8 cellular contexts compared by ENCODE assay signal in the genomic region with DNA sequence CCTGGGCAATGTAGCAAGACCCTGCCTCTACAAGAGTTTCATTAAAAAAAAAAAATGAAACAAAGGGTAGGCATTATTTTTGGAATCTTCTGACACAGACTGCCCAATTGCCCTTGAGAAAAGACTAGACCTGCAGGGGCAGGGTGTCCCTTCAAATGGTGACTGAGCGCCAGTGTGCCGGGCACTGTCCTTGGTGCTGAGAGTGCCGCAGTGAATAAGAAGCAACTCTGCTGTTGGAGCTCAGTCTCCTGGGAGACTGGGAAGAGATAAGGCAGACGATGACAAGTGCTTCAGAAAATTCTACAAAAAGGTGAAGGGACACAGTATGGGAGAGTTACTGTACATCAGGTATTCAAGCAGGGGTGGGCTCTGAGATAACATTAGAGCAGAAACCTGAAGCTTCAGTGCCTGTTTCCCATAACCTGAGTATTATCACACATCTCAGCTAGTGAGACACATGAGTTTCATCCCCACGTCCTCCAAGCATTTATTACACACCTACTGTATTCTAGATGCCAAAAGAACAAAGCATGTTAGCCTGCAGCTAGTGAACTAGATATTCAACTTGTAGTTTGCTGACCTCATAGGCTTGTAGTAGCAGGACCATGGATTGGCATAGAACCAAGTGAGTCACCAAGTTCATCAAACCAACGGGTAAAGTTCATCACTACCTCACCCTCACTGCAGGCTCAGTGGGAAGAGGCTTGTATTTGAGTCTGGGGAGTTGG. TPM values are rescaled to one million over a fixed set of nuclear protein-coding genes. Genes with fewer than 3 reads are reported as not detected.
DNase-seq lines count a peak whose midpoint lies in the region; ATAC-seq and TF ChIP-seq lines count a peak whose summit lies in the region.

No MANE protein-coding gene starts in this region.

- H3F3A ChIP-seq in PC-9 (ENCODE audit: insufficient read depth, low read depth) = no peaks in the 10 kb centered on the region; the same call in 1 of the 2 replicates

- H3K79me2 ChIP-seq in PC-9 (ENCODE audit: low read depth) = no peaks in the 10 kb centered on the region

- POLR2A ChIA-PET in PC-9 (lab: Charles Lee; ENCODE audit: unreplicated experiment) = no interaction called here

- H3K4me3 Mint-ChIP-seq in activated CD8-positive, alpha-beta memory T cell treated with anti-CD3 and anti-CD28 coated beads, Interleukin-2, amount 10 ng/mL, durations not matched to agents 7 days and 5 days = no peak overlapping the region
- no peak overlapping the region for H3K4me3 Mint-ChIP-seq in endothelial cell (ENCODE audit: unreplicated experiment)
- H3K4me3 Mint-ChIP-seq in stimulated activated memory B cell treated with anti-CD40 and anti-IgM and Interleukin-4, amounts not matched to agents 10 μg/mL and 1 μg/mL and 100 μg/mL, for 72 hours = no peak overlapping the region

- H3K27me3 ChIP-seq in PC-9 (ENCODE audit: insufficient read depth, low read depth) = peaks cover 6% of the 10 kb centered on the region; the same call in 1 of the 2 replicates

- no peak overlapping the region for H3K27ac Mint-ChIP-seq in activated CD8-positive, alpha-beta memory T cell treated with anti-CD3 and anti-CD28 coated beads, Interleukin-2, amount 10 ng/mL, durations not matched to agents 7 days and 5 days
- no peak overlapping the region for H3K27ac Mint-ChIP-seq in endothelial cell (ENCODE audit: unreplicated experiment)
- no peak overlapping the region for H3K27ac Mint-ChIP-seq in stimulated activated memory B cell treated with anti-CD40 and anti-IgM and Interleukin-4, amounts not matched to agents 10 μg/mL and 1 μg/mL and 100 μg/mL, for 72 hours

- peaks cover 30% of the 10 kb centered on the region for H3K27me3 Mint-ChIP-seq in activated CD8-positive, alpha-beta memory T cell treated with anti-CD3 and anti-CD28 coated beads, Interleukin-2, amount 10 ng/mL, durations not matched to agents 7 days and 5 days
- peaks cover 2% of the 10 kb centered on the region for H3K27me3 Mint-ChIP-seq in endothelial cell (ENCODE audit: unreplicated experiment)
- peaks cover 9% of the 10 kb centered on the region for H3K27me3 Mint-ChIP-seq in stimulated activated memory B cell treated with anti-CD40 and anti-IgM and Interleukin-4, amounts not matched to agents 10 μg/mL and 1 μg/mL and 100 μg/mL, for 72 hours

- no peaks in the 10 kb centered on the region for H4K20me1 ChIP-seq in PC-9 (ENCODE audit: insufficient read depth)

- H2AFZ ChIP-seq in PC-9 = no peak overlapping the region

- ATAC-seq in activated CD8-positive, alpha-beta memory T cell treated with anti-CD3 and anti-CD28 coated beads, Interleukin-2, amount 10 ng/mL, durations not matched to agents 7 days and 5 days = peak; percentile 47
- ATAC-seq in GM19395 (IDR thresholded peaks at IDR 0.05; ENCODE audit: unreplicated experiment) = no peak
- ATAC-seq in stimulated activated memory B cell treated with anti-CD40 and anti-IgM and Interleukin-4, amounts not matched to agents 10 μg/mL and 1 μg/mL and 100 μg/mL, for 72 hours = no peak

- DNase-seq in activated CD8-positive, alpha-beta memory T cell treated with anti-CD3 and anti-CD28 coated beads, Interleukin-2, amount 10 ng/mL, durations not matched to agents 7 days and 5 days = peak; percentile 60
- DNase-seq in activated CD8-positive, alpha-beta memory T cell treated with anti-CD3 and anti-CD28 coated beads for 24 hours = no peak
- peak; percentile 52 to 74 for DNase-seq in PC-9
- DNase-seq in endothelial cell (ENCODE audit: low spot score) = peak; percentile 64
- no peak for DNase-seq in retinal pigment epithelial cell (ENCODE audit: low read depth)
- DNase-seq in activated CD8-positive, alpha-beta memory T cell treated with anti-CD3 and anti-CD28 coated beads, Interleukin-2, amount 50 U/mL, for 48 hours = no peak

- TF ChIP-seq CTCF in PC-9 (conservative IDR thresholded peaks at IDR 0.05) (no peak), endothelial cell (IDR thresholded peaks at IDR 0.05; ENCODE audit: unreplicated experiment) (no peak), retinal pigment epithelial cell (conservative IDR thresholded peaks at IDR 0.05; ENCODE audit: low read depth, low read length) (peak; percentile 5)

- H3K36me3 Mint-ChIP-seq in activated CD8-positive, alpha-beta memory T cell treated with anti-CD3 and anti-CD28 coated beads, Interleukin-2, amount 10 ng/mL, durations not matched to agents 7 days and 5 days = no peaks in the 10 kb centered on the region
- no peaks in the 10 kb centered on the region for H3K36me3 Mint-ChIP-seq in endothelial cell (ENCODE audit: low read depth, unreplicated experiment)
- no peaks in the 10 kb centered on the region for H3K36me3 Mint-ChIP-seq in stimulated activated memory B cell treated with anti-CD40 and anti-IgM and Interleukin-4, amounts not matched to agents 10 μg/mL and 1 μg/mL and 100 μg/mL, for 72 hours

- no peaks in the 10 kb centered on the region for H3K9me3 Mint-ChIP-seq in activated CD8-positive, alpha-beta memory T cell treated with anti-CD3 and anti-CD28 coated beads, Interleukin-2, amount 10 ng/mL, durations not matched to agents 7 days and 5 days (ENCODE audit: low read depth)
- H3K9me3 Mint-ChIP-seq in endothelial cell (ENCODE audit: unreplicated experiment) = no peaks in the 10 kb centered on the region
- peaks cover 2% of the 10 kb centered on the region for H3K9me3 Mint-ChIP-seq in stimulated activated memory B cell treated with anti-CD40 and anti-IgM and Interleukin-4, amounts not matched to agents 10 μg/mL and 1 μg/mL and 100 μg/mL, for 72 hours

- H3K36me3 ChIP-seq in PC-9 (ENCODE audit: low read depth) = no peaks in the 10 kb centered on the region

- H3K9me3 ChIP-seq in PC-9 (ENCODE audit: insufficient read depth, low read depth) = no peaks in the 10 kb centered on the region

- H3K4me3 ChIP-seq in PC-9 = no peak overlapping the region
- no peak overlapping the region for H3K4me3 ChIP-seq in retinal pigment epithelial cell (ENCODE audit: low read length)

- intact Hi-C loops in PC-9 (cut with micrococcal nuclease; ENCODE audit: unreplicated experiment) = no loop called here

- H3K27ac ChIP-seq in PC-9 = no peak overlapping the region

- H3K9me2 ChIP-seq in PC-9 (ENCODE audit: insufficient read depth) = no peaks in the 10 kb centered on the region

- H3K4me2 ChIP-seq in PC-9 = no peak overlapping the region

- BruUV-seq in PC-9 (replicated peaks; lab: Mats Ljungman, UMichigan) = no TSS peak

- H3K4me1 ChIP-seq in PC-9 (replicated peaks; ENCODE audit: insufficient read depth) = no peaks in the 10 kb centered on the region

- no peaks in the 10 kb centered on the region for H3K4me1 Mint-ChIP-seq in activated CD8-positive, alpha-beta memory T cell treated with anti-CD3 and anti-CD28 coated beads, Interleukin-2, amount 10 ng/mL, durations not matched to agents 7 days and 5 days
- no peaks in the 10 kb centered on the region for H3K4me1 Mint-ChIP-seq in endothelial cell (ENCODE audit: unreplicated experiment)
- H3K4me1 Mint-ChIP-seq in stimulated activated memory B cell treated with anti-CD40 and anti-IgM and Interleukin-4, amounts not matched to agents 10 μg/mL and 1 μg/mL and 100 μg/mL, for 72 hours = no peaks in the 10 kb centered on the region

- CTCF ChIA-PET in activated CD8-positive, alpha-beta memory T cell treated with anti-CD3 and anti-CD28 coated beads, Interleukin-2, amount 10 ng/mL, durations not matched to agents 7 days and 5 days (lab: Charles Lee) = interaction anchor here (0.9 to 1.8 kb wide), 3 partner anchors 8 to 18 kb away, joined by 3 to 5 read pairs (median 4); partner anchors contain the start of gene RPL11
- CTCF ChIA-PET in PC-9 (lab: Charles Lee) = interaction anchor here (0.6 to 0.9 kb wide), 2 partner anchors 8 to 176 kb away, joined by 4 read pairs; no protein-coding TSS in a partner anchor

RNA-seq across cellular contexts. Expression of gene RPL11, which starts 18.4 kb away (rescaled TPM):
- total RNA-seq in activated CD8-positive, alpha-beta memory T cell treated with anti-CD3 and anti-CD28 coated beads, Interleukin-2, amount 10 ng/mL, durations not matched to agents 7 days and 5 days = 1,000 to 10,000 TPM in 1 of 2 experiments, 100 to 1,000 TPM in 1; 844 to 1,001 TPM
- total RNA-seq in PC-9 (2021) (1,015 and 1,205 TPM in 2 replicates), endothelial cell (ENCODE audit: unreplicated experiment) (1,285 TPM)

Comparison
In these comparisons a context has a peak if more than half of its experiments do, and no peak if none do; other contexts are left out.
1. DNase-seq: peak in activated CD8-positive, alpha-beta memory T cell treated with anti-CD3 and anti-CD28 coated beads, Interleukin-2, amount 10 ng/mL, durations not matched to agents 7 days and 5 days (single experiment), PC-9 (2 of 2) and endothelial cell (single experiment); none in activated CD8-positive, alpha-beta memory T cell treated with anti-CD3 and anti-CD28 coated beads for 24 hours (single experiment), retinal pigment epithelial cell (single experiment) and activated CD8-positive, alpha-beta memory T cell treated with anti-CD3 and anti-CD28 coated beads, Interleukin-2, amount 50 U/mL, for 48 hours (single experiment).